Comparison of ENCODE assay signal across 10 cellular contexts in the genomic region with DNA sequence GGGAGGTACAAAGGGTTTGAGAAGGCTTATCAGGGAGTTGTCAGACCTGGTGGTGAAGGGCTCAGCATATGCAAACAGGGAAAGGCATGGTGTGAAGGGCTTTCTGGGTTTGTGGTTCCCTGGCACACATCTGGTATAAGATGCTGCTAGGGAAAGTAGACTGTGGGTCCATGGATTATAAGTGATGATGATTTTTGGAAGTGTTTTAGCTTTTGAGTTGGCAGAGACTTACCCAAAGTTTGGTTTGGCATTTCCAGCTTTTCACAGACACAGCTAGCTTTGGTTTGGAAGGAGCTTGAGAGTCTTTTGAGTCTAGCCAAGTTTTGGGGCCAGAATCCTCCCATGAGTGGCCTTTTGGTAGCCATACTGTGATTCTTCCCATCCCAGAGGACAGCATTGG. TPM values are rescaled to one million over a fixed set of nuclear protein-coding genes. Genes with fewer than 3 reads are reported as not detected.
DNase-seq lines count a peak whose midpoint lies in the region; ATAC-seq and TF ChIP-seq lines count a peak whose summit lies in the region.
"Had no signal": no experiment of that assay in that cellular context is flagged by ENCODE, and none has a peak within 500 bp of the region (broad histone marks: within the 10 kb centered on the region; RNA-seq: fewer than 3 reads in every experiment).

No MANE protein-coding gene starts in this region.

- H3K27me3 Mint-ChIP-seq in CD14-positive monocyte (ENCODE audit: low read depth in 3 of 3) (peaks cover 0 to 3% (median 1%) of the 10 kb centered on the region in 3 donors), neural crest cell (ENCODE audit: low read depth) (peaks cover 36% of the 10 kb centered on the region)
- peaks cover 6 to 16% of the 10 kb centered on the region in 2 donors for H3K27me3 Mint-ChIP-seq in effector memory CD8-positive, alpha-beta T cell

- TF ChIP-seq POLR2A in NB4 (IDR thresholded peaks at IDR 0.05; ENCODE audit: extremely low read depth, insufficient read length): no peak

- H3K27ac Mint-ChIP-seq in CD14-positive monocyte (peak overlapping the region; percentile 61 to 94 (median 84)), neural crest cell (ENCODE audit: unreplicated experiment) (peak overlapping the region; percentile 92)
- H3K27ac Mint-ChIP-seq in effector memory CD8-positive, alpha-beta T cell: peak overlapping the region; percentile 92 to 95

- DNase-seq in CD14-positive monocyte (ENCODE audit: low spot score) (no peak), NB4 (ENCODE audit: low read depth) (no peak), neural crest cell (ENCODE audit: low read depth, low spot score) (no peak), foreskin melanocyte (no peak), OCI-M2 (lab: John Stamatoyannopoulos, UW; ENCODE audit: unreplicated experiment) (no peak)
- DNase-seq in effector memory CD8-positive, alpha-beta T cell: no peak
- DNase-seq in effector CD4-positive, alpha-beta T cell: no peak
- DNase-seq: KG1; stimulated activated CD4-positive, alpha-beta T cell treated with anti-CD3 and anti-CD28 coated beads, Interleukin-4, amount 100 ng/mL, for 4 hours had no signal

- peaks cover 0 to 2% (median 0%) of the 10 kb centered on the region in 7 donors for H3K9me3 Mint-ChIP-seq in CD14-positive monocyte
- no peaks in the 10 kb centered on the region for H3K9me3 Mint-ChIP-seq in effector memory CD8-positive, alpha-beta T cell
- H3K9me3 Mint-ChIP-seq in neural crest cell: no peaks in the 10 kb centered on the region

- intact Hi-C loops in CD14-positive monocyte (cut with micrococcal nuclease): no loop called here

- peaks cover 31% of the 10 kb centered on the region for H3K4me1 Mint-ChIP-seq in CD14-positive monocyte
- peaks cover 36% of the 10 kb centered on the region in 2 donors for H3K4me1 Mint-ChIP-seq in effector memory CD8-positive, alpha-beta T cell (ENCODE audit: low read depth in 2 of 2)
- peaks cover 33% of the 10 kb centered on the region for H3K4me1 Mint-ChIP-seq in neural crest cell

- ATAC-seq in effector memory CD8-positive, alpha-beta T cell (replicated peaks): no peak
- ATAC-seq in GM19351 (IDR thresholded peaks at IDR 0.05; ENCODE audit: unreplicated experiment): no peak

- peak overlapping the region; percentile 89 to 93 for H3K4me3 Mint-ChIP-seq in CD14-positive monocyte
- peak overlapping the region; percentile 87 to 88 for H3K4me3 Mint-ChIP-seq in effector memory CD8-positive, alpha-beta T cell
- H3K4me3 Mint-ChIP-seq in neural crest cell: peak overlapping the region; percentile 95

- H3K36me3 Mint-ChIP-seq in CD14-positive monocyte (peaks cover 40 to 52% of the 10 kb centered on the region in 2 donors), neural crest cell (ENCODE audit: low read depth) (peaks cover 29% of the 10 kb centered on the region)
- H3K36me3 Mint-ChIP-seq in effector memory CD8-positive, alpha-beta T cell (ENCODE audit: insufficient read depth): peaks cover 78% of the 10 kb centered on the region

- peak overlapping the region; percentile 93 for H3K4me3 ChIP-seq in NB4 (ENCODE audit: low read depth, low read length)

- no peak for TF ChIP-seq CTCF in CD14-positive monocyte (IDR thresholded peaks at IDR 0.05)
- TF ChIP-seq CTCF in NB4 (IDR thresholded peaks at IDR 0.05; ENCODE audit: low read depth, low read length): no peak
- no peak for TF ChIP-seq CTCF in neural crest cell (conservative IDR thresholded peaks at IDR 0.05)

RNA-seq across cellular contexts. Expression of gene TRIM28, which starts 2.3 kb away (rescaled TPM):
- 10 to 100 TPM; 16.2 to 35.0 TPM for polyA plus RNA-seq in CD14-positive monocyte
- total RNA-seq in neural crest cell: 964 and 1,000 TPM in 2 replicates

RNA-seq across cellular contexts. Expression of gene CHMP2A, which starts 8.8 kb away (rescaled TPM):
- 100 to 1,000 TPM; 290 to 323 TPM for polyA plus RNA-seq in CD14-positive monocyte
- total RNA-seq in neural crest cell: 61.6 and 64.6 TPM in 2 replicates

RNA-seq across cellular contexts. Expression of gene UBE2M, which starts 12.3 kb away (rescaled TPM):
- polyA plus RNA-seq in CD14-positive monocyte: 10 to 100 TPM in 1 of 2 donors, 1 to 10 TPM in 1; 7.8 to 14.3 TPM
- total RNA-seq in neural crest cell: 113 and 119 TPM in 2 replicates

RNA-seq across cellular contexts. Expression of gene ZBTB45, which starts 26.5 kb away (rescaled TPM):
- 1 to 10 TPM; 2.2 to 2.6 TPM for polyA plus RNA-seq in CD14-positive monocyte
- total RNA-seq in neural crest cell: 24.1 and 27.3 TPM in 2 replicates

RNA-seq across cellular contexts. Expression of gene MZF1, which starts 27.0 kb away (rescaled TPM):
- polyA plus RNA-seq in CD14-positive monocyte: 1 to 10 TPM; 1.6 to 1.7 TPM
- total RNA-seq in neural crest cell: 40.5 and 43.3 TPM in 2 replicates
